17 cellular contexts compared by ENCODE assay signal in genomic region chr6:169098136-169098535, GRCh38.
DNase-seq lines count a peak whose midpoint lies in the region; ATAC-seq, FAIRE-seq and TF ChIP-seq lines count a peak whose summit lies in the region.
"Had no signal": no experiment of that assay in that cellular context is flagged by ENCODE, and none has a peak within 500 bp of the region (broad histone marks: within the 10 kb centered on the region; RNA-seq: fewer than 3 reads in every experiment).

No MANE protein-coding gene starts in this region.

- TF ChIP-seq POLR2A in suprapubic skin (IDR thresholded peaks at IDR 0.05), result no peak

- in situ Hi-C loops in GM23248 (cut with MboI), result no loop called here

- H3K9ac ChIP-seq in GM23248, result no peak overlapping the region; the same call in 1 of the 2 replicates
- peak overlapping the region; percentile 75 for H3K9ac ChIP-seq in astrocyte (ENCODE audit: low read length)
- no peak overlapping the region for H3K9ac ChIP-seq in smooth muscle cell (ENCODE audit: low read depth)

- H3K9me3 Mint-ChIP-seq in astrocyte (ENCODE audit: unreplicated experiment), result peaks cover 8% of the 10 kb centered on the region
- peaks cover 0 to 8% (median 4%) of the 10 kb centered on the region in 3 donors for H3K9me3 Mint-ChIP-seq in T-cell

- DNase-seq in GM23248 (peak; percentile 4), astrocyte (ENCODE audit: low read depth) (peak; percentile 60), myocyte (ENCODE audit: low read depth) (peak; percentile 48), smooth muscle cell (lab: John Stamatoyannopoulos, UW; ENCODE audit: unreplicated experiment) (no peak), T-cell (no peak), suprapubic skin (ENCODE audit: low spot score in 2 of 2) (no peak)
- no peak for DNase-seq in activated CD4-positive, alpha-beta T cell treated with anti-CD3 and anti-CD28 coated beads, Interleukin-2, amount 50 U/mL, for 4 hours
- DNase-seq: DMS79; KG1; MV-4-11; NCI-H1694 treated with DMSO at 0.1 percent for 48 hours; NCI-H748 treated with DMSO at 0.1 percent for 48 hours; NK-92 treated with Interleukin-12 subunit alpha and Interleukin-12 subunit beta, amount 100 ng/mL, for 24 hours; Right ventricle myocardium superior had no signal

- no peak overlapping the region for H2AFZ ChIP-seq in GM23248
- no peak overlapping the region for H2AFZ ChIP-seq in astrocyte (ENCODE audit: low read depth, low read length)
- H2AFZ ChIP-seq in smooth muscle cell (ENCODE audit: low read depth), result no peak overlapping the region

- H3K36me3 Mint-ChIP-seq in astrocyte (ENCODE audit: low read depth, unreplicated experiment) (no peaks in the 10 kb centered on the region), T-cell (no peaks in the 10 kb centered on the region)
- H3K36me3 Mint-ChIP-seq: CD14-positive monocyte had no signal

- H3K27ac Mint-ChIP-seq in astrocyte (ENCODE audit: unreplicated experiment) (no peak overlapping the region), T-cell (no peak overlapping the region)
- H3K27ac Mint-ChIP-seq: CD14-positive monocyte had no signal

- WGBS in GM23248 (ENCODE audit: low coverage in 1 of 2, low lambda C conversion rate in 2 of 2, missing lambda C conversion rate in 2 of 2), 2 experiments, result 85 to 100% methylated on average over 1 of the region's 1 CpG
- WGBS in smooth muscle cell (ENCODE audit: low lambda C conversion rate), result 64% methylated on average over 1 of the region's 1 CpG
- 64% methylated on average over 1 of the region's 1 CpG for WGBS in suprapubic skin

- peaks cover 26% of the 10 kb centered on the region for H3K4me1 Mint-ChIP-seq in astrocyte (ENCODE audit: low read depth, unreplicated experiment)
- no peaks in the 10 kb centered on the region for H3K4me1 Mint-ChIP-seq in T-cell
- H3K4me1 Mint-ChIP-seq: CD14-positive monocyte had no signal

- no peak for TF ChIP-seq CTCF in astrocyte (IDR thresholded peaks at IDR 0.05; ENCODE audit: insufficient read depth, low read depth, low read length)
- TF ChIP-seq CTCF in smooth muscle cell (IDR thresholded peaks at IDR 0.05; ENCODE audit: borderline replicate concordance, insufficient read depth, poor library complexity, severe bottlenecking), result no peak
- no peak for TF ChIP-seq CTCF in suprapubic skin (IDR thresholded peaks at IDR 0.05)

- no peak for FAIRE-seq in astrocyte (lab: Jason Lieb, UNC)
- FAIRE-seq: HepG2 had no signal

- H3K4me3 ChIP-seq in GM23248 (no peak overlapping the region), astrocyte (ENCODE audit: insufficient read depth, low read depth, low read length) (no peak overlapping the region), smooth muscle cell (no peak overlapping the region), suprapubic skin (no peak overlapping the region)

- H3K27me3 Mint-ChIP-seq in astrocyte (ENCODE audit: low read depth, unreplicated experiment), result no peaks in the 10 kb centered on the region
- H3K27me3 Mint-ChIP-seq in T-cell, result peaks cover 17 to 29% of the 10 kb centered on the region in 2 donors

- TF ChIP-seq EP300 in suprapubic skin (IDR thresholded peaks at IDR 0.05), result no peak

- H3K4me3 Mint-ChIP-seq in astrocyte (ENCODE audit: unreplicated experiment) (no peak overlapping the region), T-cell (no peak overlapping the region)
- H3K4me3 Mint-ChIP-seq: CD14-positive monocyte had no signal

- H3K9me3 ChIP-seq in GM23248 (ENCODE audit: low read depth) (no peaks in the 10 kb centered on the region), astrocyte (ENCODE audit: insufficient read depth, low read depth, low read length) (no peaks in the 10 kb centered on the region), smooth muscle cell (replicated peaks; ENCODE audit: low read depth) (no peaks in the 10 kb centered on the region), suprapubic skin (no peaks in the 10 kb centered on the region)

- H4K20me1 ChIP-seq in GM23248 (ENCODE audit: insufficient read depth) (no peaks in the 10 kb centered on the region), astrocyte (ENCODE audit: insufficient read depth, low read length) (no peaks in the 10 kb centered on the region), smooth muscle cell (ENCODE audit: low read depth) (no peaks in the 10 kb centered on the region)

- POLR2A ChIA-PET in T-cell (lab: Charles Lee), result no interaction called here

- H3K4me1 ChIP-seq in GM23248 (ENCODE audit: insufficient read depth), result peaks cover 38% of the 10 kb centered on the region
- H3K4me1 ChIP-seq in astrocyte (ENCODE audit: insufficient read depth, low read length), result peaks cover 30% of the 10 kb centered on the region
- H3K4me1 ChIP-seq in smooth muscle cell (ENCODE audit: low read depth), result peaks cover 7% of the 10 kb centered on the region
- H3K4me1 ChIP-seq in suprapubic skin, result peaks cover 4% of the 10 kb centered on the region

- H3K27ac ChIP-seq in GM23248 (peak overlapping the region; percentile 81; the same call in 1 of the 2 replicates), astrocyte (ENCODE audit: low read depth, low read length) (peak overlapping the region; percentile 85), smooth muscle cell (ENCODE audit: low read depth) (peak overlapping the region; percentile 45), suprapubic skin (no peak overlapping the region)

- H3K79me2 ChIP-seq in GM23248 (ENCODE audit: insufficient read depth) (no peaks in the 10 kb centered on the region), astrocyte (ENCODE audit: insufficient read depth, low read length) (no peaks in the 10 kb centered on the region), smooth muscle cell (ENCODE audit: low read depth) (no peaks in the 10 kb centered on the region)

- no peak for ATAC-seq in T-cell (replicated peaks in 1 of 4)
- ATAC-seq: HCT116, HepG2 had no signal

- H3K27me3 ChIP-seq in GM23248 (replicated peaks; ENCODE audit: insufficient read depth), result no peaks in the 10 kb centered on the region
- no peaks in the 10 kb centered on the region for H3K27me3 ChIP-seq in astrocyte (ENCODE audit: insufficient read depth, low read length)
- no peaks in the 10 kb centered on the region for H3K27me3 ChIP-seq in smooth muscle cell (ENCODE audit: low read depth)
- no peaks in the 10 kb centered on the region for H3K27me3 ChIP-seq in suprapubic skin

- peaks cover 21% of the 10 kb centered on the region for H3F3A ChIP-seq in GM23248 (ENCODE audit: insufficient read depth)
- no peaks in the 10 kb centered on the region for H3F3A ChIP-seq in smooth muscle cell (ENCODE audit: low read depth)

- H3K4me2 ChIP-seq in GM23248 (ENCODE audit: unreplicated experiment), result no peak overlapping the region
- H3K4me2 ChIP-seq in astrocyte (ENCODE audit: low read length), result peak overlapping the region; percentile 70
- H3K4me2 ChIP-seq in smooth muscle cell, result no peak overlapping the region

- no peaks in the 10 kb centered on the region for H3K36me3 ChIP-seq in GM23248 (ENCODE audit: low read depth)
- H3K36me3 ChIP-seq in astrocyte (ENCODE audit: insufficient read depth, low read length), result no peaks in the 10 kb centered on the region
- H3K36me3 ChIP-seq in smooth muscle cell (ENCODE audit: low read depth), result no peaks in the 10 kb centered on the region
- H3K36me3 ChIP-seq in suprapubic skin, result no peaks in the 10 kb centered on the region

- CTCF ChIA-PET in T-cell (lab: Charles Lee), result no interaction called here

- H3K9me2 ChIP-seq in GM23248 (ENCODE audit: insufficient read depth), result no peaks in the 10 kb centered on the region

Comparison
In these comparisons a context has a peak if more than half of its experiments do, and no peak if none do; other contexts are left out.
1. DNase-seq: peak in GM23248 (single experiment), astrocyte (single experiment) and myocyte (single experiment); none in smooth muscle cell (single experiment), T-cell (0 of 34), suprapubic skin (0 of 2) and activated CD4-positive, alpha-beta T cell treated with anti-CD3 and anti-CD28 coated beads, Interleukin-2, amount 50 U/mL, for 4 hours (0 of 2).